8 cellular contexts compared by ENCODE assay signal in genomic region chr1:66764994-66765578, GRCh38. TPM values are rescaled to one million over a fixed set of nuclear protein-coding genes. Genes with fewer than 3 reads are reported as not detected.
DNase-seq lines count a peak whose midpoint lies in the region; ATAC-seq and TF ChIP-seq lines count a peak whose summit lies in the region.

No MANE protein-coding gene starts in this region.

- no peak overlapping the region for H3K4me3 Mint-ChIP-seq in Calu3 (ENCODE audit: low read depth, unreplicated experiment)

- no peaks in the 10 kb centered on the region for H3K36me3 Mint-ChIP-seq in Calu3 (ENCODE audit: insufficient read depth, unreplicated experiment)

- no peaks in the 10 kb centered on the region for H3K27me3 Mint-ChIP-seq in Calu3 (ENCODE audit: unreplicated experiment)

- BruUV-seq in Calu3 (replicated peaks; lab: Mats Ljungman, UMichigan) = no TSS peak

- H3K4me1 Mint-ChIP-seq in Calu3 (ENCODE audit: low read depth, unreplicated experiment) = no peaks in the 10 kb centered on the region

- H3K4me1 ChIP-seq in SJCRH30 (no peaks in the 10 kb centered on the region), ascending aorta (no peaks in the 10 kb centered on the region)

- H3K27me3 ChIP-seq in SJCRH30 (no peaks in the 10 kb centered on the region), ascending aorta (no peaks in the 10 kb centered on the region)

- TF ChIP-seq CTCF in Calu3 (IDR thresholded peaks at IDR 0.05; ENCODE audit: unreplicated experiment) = peak; percentile 65
- TF ChIP-seq CTCF in ascending aorta (IDR thresholded peaks at IDR 0.05) = peak in 2 of 3 experiments; percentile 55 to 63

- no peaks in the 10 kb centered on the region for H3K9me3 Mint-ChIP-seq in Calu3 (ENCODE audit: low read depth, unreplicated experiment)

- no peaks in the 10 kb centered on the region for H3K9me3 ChIP-seq in SJCRH30 (replicated peaks)
- no peaks in the 10 kb centered on the region for H3K9me3 ChIP-seq in ascending aorta

- CTCF ChIA-PET in Calu3 (lab: Charles Lee) = interaction anchor here (0.5 to 2.8 kb wide), 7 partner anchors 77 to 446 kb away, joined by 3 to 27 read pairs (median 4); partner anchors contain the start of genes DNAI4 and MIER1

- DNase-seq in Calu3 = peak; percentile 61
- peak; percentile 72 to 86 for DNase-seq in Kasumi-1 (lab: John Stamatoyannopoulos, UW)
- peak; percentile 11 to 67 for DNase-seq in SJCRH30
- DNase-seq in ascending aorta (ENCODE audit: low spot score in 2 of 2) = no peak
- DNase-seq in iPS-NIHi11 (ENCODE audit: low spot score) = peak; percentile 41
- DNase-seq in stimulated activated CD4-positive, alpha-beta T cell treated with anti-CD3 and anti-CD28 coated beads, Interleukin-1b, Interleukin-23, amount 100 ng/mL, for 4 hours (ENCODE audit: low read depth in 2 of 2) = peak; percentile 4 to 56
- DNase-seq in cortex of kidney (lab: John Stamatoyannopoulos, UW) = no peak

- H3K27ac Mint-ChIP-seq in Calu3 (ENCODE audit: unreplicated experiment) = no peak overlapping the region

- H3K36me3 ChIP-seq in SJCRH30 (no peaks in the 10 kb centered on the region), ascending aorta (no peaks in the 10 kb centered on the region)

- H3K27ac ChIP-seq in SJCRH30 = no peak overlapping the region
- H3K27ac ChIP-seq in ascending aorta = no peak overlapping the region

- ATAC-seq in GM21367 (IDR thresholded peaks at IDR 0.05; ENCODE audit: unreplicated experiment) = peak; percentile 67

- H3K4me3 ChIP-seq in SJCRH30 (no peak overlapping the region), ascending aorta (no peak overlapping the region)

- intact Hi-C loops in Calu3 (cut with micrococcal nuclease; ENCODE audit: unreplicated experiment) = loop anchor here (1.0 to 5.0 kb wide), 6 partner anchors 167 to 737 kb away; no protein-coding TSS in a partner anchor
- intact Hi-C loops in ascending aorta (cut with DNase I) = loop anchor here (2.0 to 10.0 kb wide), 2 partner anchors 230 to 384 kb away; no protein-coding TSS in a partner anchor

RNA-seq across cellular contexts. Expression of gene DYNLT5, which starts 12.8 kb away (rescaled TPM):
- total RNA-seq in Calu3 (2022) = not detected in 2 replicates
- total RNA-seq in SJCRH30 (2014; rRNA removed; shearing (Covaris generic)) = not detected in 2 replicates
- total RNA-seq in ascending aorta = 1.2 TPM

RNA-seq across cellular contexts. Expression of gene INSL5, which starts 36.0 kb away (rescaled TPM):
- total RNA-seq in Calu3 (2022) (not detected in 2 replicates), ascending aorta (not detected)
- not detected in 2 replicates for total RNA-seq in SJCRH30 (2014; rRNA removed; shearing (Covaris generic))

Comparison
In these comparisons a context has a peak if more than half of its experiments do, and no peak if none do; other contexts are left out.
1. DNase-seq: peak in Calu3 (single experiment), Kasumi-1 (2 of 2), SJCRH30 (2 of 2), iPS-NIHi11 (single experiment) and stimulated activated CD4-positive, alpha-beta T cell treated with anti-CD3 and anti-CD28 coated beads, Interleukin-1b, Interleukin-23, amount 100 ng/mL, for 4 hours (2 of 2); none in ascending aorta (0 of 2) and cortex of kidney (single experiment).